1 cellular context compared by ENCODE assay signal in genomic region chr1:226940029-226940805, GRCh38.
A peak's percentile ranks its signal among the peaks of the same experiment; 100 is the strongest.
TF ChIP-seq lines count a peak whose summit lies in the region.

TSS of gene COQ8A (plus strand) at chr1:226940294. CDS start at chr1:226961386, 21,092 bp downstream.

TF ChIP-seq in K562, 482 proteins besides CTCF, POLR2A, EP300 and RAD21 (continued from another document and continues in another):
- peak; percentile 88; the same call in 1 of the 2 replicates for TF ChIP-seq HMGXB4 (CRISPR knock-in tag; IDR thresholded peaks at IDR 0.05)
- TF ChIP-seq CEBPG (CRISPR knock-in tag; IDR thresholded peaks at IDR 0.05): no peak; the same call in 1 of the 2 replicates
- no peak for TF ChIP-seq CEBPG (tag; conservative IDR thresholded peaks at IDR 0.05 in 1 of 2, IDR thresholded peaks at IDR 0.05 in 1 of 2)
- TF ChIP-seq MEF2A (IDR thresholded peaks at IDR 0.05; ENCODE audit: control insufficient read depth, low read depth, low read length): no peak
- TF ChIP-seq ZNF518B (CRISPR knock-in tag; IDR thresholded peaks at IDR 0.05): no peak
- peak; percentile 51; the same call in 1 of the 2 replicates for TF ChIP-seq KLF16 (IDR thresholded peaks at IDR 0.05)
- TF ChIP-seq TCF7L2 (IDR thresholded peaks at IDR 0.05; ENCODE audit: low read depth, low read length): no peak
- no peak for TF ChIP-seq ELF4 (CRISPR knock-in tag; IDR thresholded peaks at IDR 0.05)
- TF ChIP-seq XRCC5 (IDR thresholded peaks at IDR 0.05; ENCODE audit: low read depth, low read length): no peak
- TF ChIP-seq SFPQ (IDR thresholded peaks at IDR 0.05; ENCODE audit: low read depth, low read length): no peak
- TF ChIP-seq KHSRP (IDR thresholded peaks at IDR 0.05): no peak
- no peak for TF ChIP-seq ATF3 (IDR thresholded peaks at IDR 0.05)
- TF ChIP-seq ATF3 (CRISPR knock-in tag; conservative IDR thresholded peaks at IDR 0.05): no peak; the same call in 1 of the 2 replicates
- TF ChIP-seq STAG1 (CRISPR knock-in tag; IDR thresholded peaks at IDR 0.05; ENCODE audit: borderline replicate concordance): peak; percentile 41; the same call in 1 of the 2 replicates
- TF ChIP-seq CBX2 (IDR thresholded peaks at IDR 0.05; ENCODE audit: insufficient read depth, low read length, poor library complexity, severe bottlenecking): no peak
- TF ChIP-seq MCM5 (IDR thresholded peaks at IDR 0.05; ENCODE audit: low read depth): no peak
- no peak for TF ChIP-seq EWSR1 (IDR thresholded peaks at IDR 0.05; ENCODE audit: borderline replicate concordance, low read depth, partially characterized antibody)
- TF ChIP-seq ZNF174 (CRISPR knock-in tag; IDR thresholded peaks at IDR 0.05): no peak
- no peak for TF ChIP-seq ZKSCAN1 (IDR thresholded peaks at IDR 0.05; ENCODE audit: low read depth, low read length)
- no peak for TF ChIP-seq ZNF436 (CRISPR knock-in tag; IDR thresholded peaks at IDR 0.05)
- no peak for TF ChIP-seq TEAD2 (tag; IDR thresholded peaks at IDR 0.05)
- no peak for TF ChIP-seq MCM3 (IDR thresholded peaks at IDR 0.05)
- peak; percentile 93 for TF ChIP-seq ZNF431 (CRISPR knock-in tag; IDR thresholded peaks at IDR 0.05)
- peak; percentile 88 for TF ChIP-seq HMGN3 (IDR thresholded peaks at IDR 0.05; ENCODE audit: borderline replicate concordance, extremely low read depth, insufficient read length, low read depth, low read length)
- TF ChIP-seq FOSL1 (tag; conservative IDR thresholded peaks at IDR 0.05): no peak
- TF ChIP-seq RNF219 (CRISPR knock-in tag; IDR thresholded peaks at IDR 0.05): no peak
- no peak for TF ChIP-seq ZNF239 (CRISPR knock-in tag; IDR thresholded peaks at IDR 0.05)
- TF ChIP-seq ZMIZ1 (IDR thresholded peaks at IDR 0.05; ENCODE audit: low read depth in 2 of 2, low read length in 2 of 2): no peak
- TF ChIP-seq SREBF1 (IDR thresholded peaks at IDR 0.05; ENCODE audit: borderline replicate concordance, low read depth, low read length): no peak
- no peak for TF ChIP-seq SMARCA4 (IDR thresholded peaks at IDR 0.05)
- TF ChIP-seq TAF1 (IDR thresholded peaks at IDR 0.05; ENCODE audit: control insufficient read depth, extremely low read depth, insufficient read depth, low read length, severe bottlenecking): no peak
- TF ChIP-seq ETS1 (conservative IDR thresholded peaks at IDR 0.05; ENCODE audit: control insufficient read depth, low read depth, low read length): peak; percentile 74
- TF ChIP-seq ZNF655 (CRISPR knock-in tag; IDR thresholded peaks at IDR 0.05): no peak
- no peak for TF ChIP-seq U2AF2 (optimal IDR thresholded peaks at IDR 0.05; ENCODE audit: low read depth, low read length)
- TF ChIP-seq KDM2B (CRISPR knock-in tag; IDR thresholded peaks at IDR 0.05): peak; percentile 86; the same call in 1 of the 2 replicates
- TF ChIP-seq TSC22D4 (tag; IDR thresholded peaks at IDR 0.05): no peak
- peak; percentile 99 for TF ChIP-seq FOS (IDR thresholded peaks at IDR 0.05; ENCODE audit: extremely low read depth, insufficient read length)
- peak; percentile 81 for TF ChIP-seq FUS (optimal IDR thresholded peaks at IDR 0.05; ENCODE audit: low read depth, low read length)
- peak; percentile 24; the same call in 1 of the 2 replicates for TF ChIP-seq HNRNPL (IDR thresholded peaks at IDR 0.05; ENCODE audit: low read depth, low read length)
- TF ChIP-seq NEUROD1 (IDR thresholded peaks at IDR 0.05; ENCODE audit: borderline replicate concordance, low read depth, low read length, partially characterized antibody): peak; percentile 99
- peak; percentile 88 for TF ChIP-seq ZNF511 (CRISPR knock-in tag; IDR thresholded peaks at IDR 0.05)
- peak; percentile 42 for TF ChIP-seq PHF20 (IDR thresholded peaks at IDR 0.05; ENCODE audit: partially characterized antibody)
- TF ChIP-seq KDM5B (IDR thresholded peaks at IDR 0.05; ENCODE audit: insufficient replicate concordance, low read depth, low read length): peak; percentile 81
- peak in 1 of 2 experiments; percentile 63; a peak in 1 of 4 replicates for TF ChIP-seq NONO (IDR thresholded peaks at IDR 0.05; ENCODE audit: low read depth in 2 of 2, low read length in 1 of 2)
- TF ChIP-seq FOXA1 (IDR thresholded peaks at IDR 0.05; ENCODE audit: borderline replicate concordance): no peak
- TF ChIP-seq ZNF282 (CRISPR knock-in tag; IDR thresholded peaks at IDR 0.05): peak; percentile 94
- no peak for TF ChIP-seq SNAPC5 (CRISPR knock-in tag; IDR thresholded peaks at IDR 0.05)
